Comparison of ENCODE assay signal across 1 cellular context in genomic region chr12:120121766-120122293, GRCh38.
A peak's percentile ranks its signal among the peaks of the same experiment; 100 is the strongest.
TF ChIP-seq lines count a peak whose summit lies in the region.

No MANE protein-coding gene starts in this region.

TF ChIP-seq in HepG2, 621 proteins besides CTCF, POLR2A, EP300 and RAD21 (continued from another document and continues in another):
- no peak for TF ChIP-seq ZNF101 (CRISPR knock-in tag; IDR thresholded peaks at IDR 0.05; ENCODE audit: borderline replicate concordance, low read depth)
- TF ChIP-seq HIC2 (CRISPR knock-in tag; IDR thresholded peaks at IDR 0.05; ENCODE audit: low read depth) = no peak
- TF ChIP-seq FOXK2 (IDR thresholded peaks at IDR 0.05) = peak; percentile 89
- no peak for TF ChIP-seq AKNA (CRISPR knock-in tag; IDR thresholded peaks at IDR 0.05; ENCODE audit: borderline replicate concordance)
- TF ChIP-seq ZNF138 (CRISPR knock-in tag; IDR thresholded peaks at IDR 0.05; ENCODE audit: low read depth) = no peak
- peak; percentile 51; the same call in 1 of the 3 replicates for TF ChIP-seq MXI1 (IDR thresholded peaks at IDR 0.05; ENCODE audit: borderline replicate concordance, low read depth, low read length)
- no peak for TF ChIP-seq ZNF878 (CRISPR knock-in tag; IDR thresholded peaks at IDR 0.05)
- TF ChIP-seq ZNF24 (IDR thresholded peaks at IDR 0.05) = no peak
- TF ChIP-seq ARID4A (CRISPR knock-in tag; IDR thresholded peaks at IDR 0.05; ENCODE audit: borderline replicate concordance) = no peak
- peak; percentile 82 for TF ChIP-seq PAXIP1 (CRISPR knock-in tag; conservative IDR thresholded peaks at IDR 0.05)
- peak; percentile 64; the same call in 1 of the 2 replicates for TF ChIP-seq MEIS1 (CRISPR knock-in tag; IDR thresholded peaks at IDR 0.05; ENCODE audit: borderline replicate concordance)
- TF ChIP-seq RERE (CRISPR knock-in tag; IDR thresholded peaks at IDR 0.05; ENCODE audit: low read depth) = 0 out of 2 replicates have a peak, but pooled peaks have one; percentile 25
- 0 out of 2 replicates have a peak, but pooled peaks have one; percentile 33 for TF ChIP-seq ZFP36L1 (CRISPR knock-in tag; IDR thresholded peaks at IDR 0.05)
- TF ChIP-seq ARNT2 (CRISPR knock-in tag; IDR thresholded peaks at IDR 0.05; ENCODE audit: low read depth) = no peak
- TF ChIP-seq MAFK (conservative IDR thresholded peaks at IDR 0.05 in 1 of 2, IDR thresholded peaks at IDR 0.05 in 1 of 2; ENCODE audit: low read length in 2 of 2) = no peak
- TF ChIP-seq ZNF609 (CRISPR knock-in tag; IDR thresholded peaks at IDR 0.05; ENCODE audit: borderline replicate concordance) = peak; percentile 43; the same call in 1 of the 2 replicates
- no peak for TF ChIP-seq AKAP8 (CRISPR knock-in tag; IDR thresholded peaks at IDR 0.05)
- no peak for TF ChIP-seq CBX1 (IDR thresholded peaks at IDR 0.05; ENCODE audit: low read depth)
- TF ChIP-seq ZNF704 (CRISPR knock-in tag; IDR thresholded peaks at IDR 0.05; ENCODE audit: borderline replicate concordance) = no peak
- TF ChIP-seq MED8 (CRISPR knock-in tag; IDR thresholded peaks at IDR 0.05; ENCODE audit: insufficient replicate concordance) = no peak
- TF ChIP-seq ZNF660 (CRISPR knock-in tag; IDR thresholded peaks at IDR 0.05; ENCODE audit: borderline replicate concordance, low read depth) = no peak
- TF ChIP-seq TCF7 (IDR thresholded peaks at IDR 0.05; ENCODE audit: low read depth) = no peak
- TF ChIP-seq ZSCAN20 (CRISPR knock-in tag; IDR thresholded peaks at IDR 0.05; ENCODE audit: borderline replicate concordance) = no peak
- TF ChIP-seq ZMYM3 (CRISPR knock-in tag; IDR thresholded peaks at IDR 0.05) = peak; percentile 53; the same call in 1 of the 2 replicates
- TF ChIP-seq ZNF432 (CRISPR knock-in tag; IDR thresholded peaks at IDR 0.05; ENCODE audit: borderline replicate concordance) = no peak
- no peak for TF ChIP-seq NFRKB (IDR thresholded peaks at IDR 0.05)
